In genomic region chr3:14124615-14125192, GRCh38 we compare ENCODE assay signal across 8 cellular contexts. TPM values are rescaled to one million over a fixed set of nuclear protein-coding genes. Genes with fewer than 3 reads are reported as not detected.
DNase-seq lines count a peak whose midpoint lies in the region; ATAC-seq and TF ChIP-seq lines count a peak whose summit lies in the region.

CHCHD4 (minus strand) TSS chr3:14124870; CDS start chr3:14124676, 194 bp downstream.
TMEM43 (plus strand) TSS chr3:14125052; CDS start chr3:14125194, 142 bp downstream.

- H3K36me3 Mint-ChIP-seq in endodermal cell (ENCODE audit: low read depth) = peaks cover 54% of the 10 kb centered on the region

- peaks cover 19% of the 10 kb centered on the region for H3K4me1 Mint-ChIP-seq in endodermal cell

- H3K4me3 ChIP-seq in NT2/D1 (ENCODE audit: insufficient read length, low read depth) = peak within 1 kb of the TSS; percentile 97
- peak within 1 kb of the TSS; percentile 92 for H3K4me3 ChIP-seq in endodermal cell (ENCODE audit: low read length)
- peak within 1 kb of the TSS; percentile 97 for H3K4me3 ChIP-seq in mesodermal cell (ENCODE audit: extremely low read depth, insufficient read depth, low read length, poor library complexity, severe bottlenecking)

- peak; percentile 84 for ATAC-seq in GM21381 (IDR thresholded peaks at IDR 0.05; ENCODE audit: unreplicated experiment)

- H3K27ac Mint-ChIP-seq in endodermal cell = peak within 1 kb of the TSS; percentile 92

- peaks cover 67% of the 10 kb centered on the region for H3K36me3 ChIP-seq in NT2/D1 (ENCODE audit: insufficient read depth, insufficient read length, low read length)
- peaks cover 62% of the 10 kb centered on the region for H3K36me3 ChIP-seq in endodermal cell (ENCODE audit: control insufficient read depth, insufficient read depth, low read length)
- H3K36me3 ChIP-seq in mesodermal cell (ENCODE audit: control insufficient read depth, insufficient read depth, low read length) = peaks cover 66% of the 10 kb centered on the region

- 0 to 1% methylated on average over 31 to 55 of the region's 55 CpGs for WGBS in endodermal cell (ENCODE audit: insufficient coverage in 1 of 2, insufficient read length in 1 of 2), 2 experiments
- WGBS in mesodermal cell (ENCODE audit: insufficient coverage in 2 of 2), 2 experiments = 0% methylated on average over 40 to 52 of the region's 55 CpGs

- H3K4me1 ChIP-seq in NT2/D1 (ENCODE audit: insufficient read depth, insufficient read length) = peaks cover 5% of the 10 kb centered on the region
- peaks cover 4% of the 10 kb centered on the region for H3K4me1 ChIP-seq in endodermal cell (ENCODE audit: control insufficient read depth, insufficient read depth, low read length)
- peaks cover 25% of the 10 kb centered on the region for H3K4me1 ChIP-seq in mesodermal cell (ENCODE audit: control insufficient read depth, insufficient read depth, low read length, poor library complexity, severe bottlenecking)

- peak within 1 kb of the TSS; percentile 93 for H3K4me3 Mint-ChIP-seq in endodermal cell

- H3K27me3 ChIP-seq in NT2/D1 (ENCODE audit: insufficient read depth, insufficient read length) (no peaks in the 10 kb centered on the region), endodermal cell (ENCODE audit: control insufficient read depth, insufficient read depth, low read length, poor library complexity, severe bottlenecking) (no peaks in the 10 kb centered on the region)

- peak within 1 kb of the TSS; percentile 97 for H3K9ac ChIP-seq in NT2/D1 (ENCODE audit: insufficient read length, low read depth)
- peak within 1 kb of the TSS; percentile 89 for H3K9ac ChIP-seq in endodermal cell (ENCODE audit: extremely low read depth, low read length, poor library complexity, severe bottlenecking)

- H3K9me3 ChIP-seq in NT2/D1 (ENCODE audit: insufficient read depth, low read length) = peaks cover 37% of the 10 kb centered on the region
- H3K9me3 ChIP-seq in endodermal cell (ENCODE audit: control insufficient read depth, low read length) = peaks cover 37% of the 10 kb centered on the region
- H3K9me3 ChIP-seq in mesodermal cell (ENCODE audit: control insufficient read depth, low read length) = no peaks in the 10 kb centered on the region

- H3K27me3 Mint-ChIP-seq in endodermal cell (ENCODE audit: insufficient read depth) = no peaks in the 10 kb centered on the region

- peaks cover 16% of the 10 kb centered on the region for H3K9me3 Mint-ChIP-seq in endodermal cell

- TF ChIP-seq CTCF in endodermal cell (conservative IDR thresholded peaks at IDR 0.05) = no peak

- H3K27ac ChIP-seq in endodermal cell (ENCODE audit: low read depth, low read length) (peak within 1 kb of the TSS; percentile 84), mesodermal cell (ENCODE audit: low read depth, low read length, severe bottlenecking) (peak within 1 kb of the TSS; percentile 92)

- DNase-seq in COR-L47 (lab: John Stamatoyannopoulos, UW) = peak; percentile 91
- DNase-seq in HUDEP-2 (lab: John Stamatoyannopoulos, UW; ENCODE audit: unreplicated experiment in 76 of 76) = peak; percentile 58 to 98 (median 95)
- DNase-seq in NT2/D1 (ENCODE audit: low read depth, low spot score) = peak; percentile 98
- DNase-seq in activated CD8-positive, alpha-beta memory T cell treated with anti-CD3 and anti-CD28 coated beads, Interleukin-2, amount 50 U/mL, for 1 hour (ENCODE audit: extremely low read depth) = peak; percentile 98
- DNase-seq in endodermal cell = peak; percentile 99
- peak; percentile 97 to 99 for DNase-seq in stimulated activated CD8-positive, alpha-beta memory T cell treated with anti-CD3 and anti-CD28 coated beads, Interleukin-15, amount 100 ng/mL, for 4 hours (ENCODE audit: low read depth in 2 of 2)

RNA-seq across cellular contexts. Expression of gene CHCHD4, which starts in this region (rescaled TPM):
- 10 to 100 TPM; 16.2 to 20.5 TPM for total RNA-seq in endodermal cell
- polyA plus RNA-seq in endodermal cell (2013, experiment 1 of 2) = 16.4 TPM
- polyA plus RNA-seq in endodermal cell (2013, experiment 2 of 2) = 14.7 TPM
- 19.8 TPM for polyA plus RNA-seq in mesodermal cell (2013, experiment 1 of 2)
- 15.9 TPM for polyA plus RNA-seq in mesodermal cell (2013, experiment 2 of 2)

RNA-seq across cellular contexts. Expression of gene TMEM43, which starts in this region (rescaled TPM):
- total RNA-seq in endodermal cell = 10 to 100 TPM; 28.9 to 39.3 TPM
- 45.4 TPM for polyA plus RNA-seq in endodermal cell (2013, experiment 1 of 2)
- polyA plus RNA-seq in endodermal cell (2013, experiment 2 of 2) = 44.9 TPM
- polyA plus RNA-seq in mesodermal cell (2013, experiment 1 of 2) = 65.4 TPM
- 57.0 TPM for polyA plus RNA-seq in mesodermal cell (2013, experiment 2 of 2)

Comparison
In these comparisons a context has a peak if more than half of its experiments do, and no peak if none do; other contexts are left out.
1. Peak in every context shown above with its lines: DNase-seq, ATAC-seq, H3K4me3 ChIP-seq and H3K27ac ChIP-seq.